Comparison of ENCODE assay signal across 1 cellular context in the genomic region with DNA sequence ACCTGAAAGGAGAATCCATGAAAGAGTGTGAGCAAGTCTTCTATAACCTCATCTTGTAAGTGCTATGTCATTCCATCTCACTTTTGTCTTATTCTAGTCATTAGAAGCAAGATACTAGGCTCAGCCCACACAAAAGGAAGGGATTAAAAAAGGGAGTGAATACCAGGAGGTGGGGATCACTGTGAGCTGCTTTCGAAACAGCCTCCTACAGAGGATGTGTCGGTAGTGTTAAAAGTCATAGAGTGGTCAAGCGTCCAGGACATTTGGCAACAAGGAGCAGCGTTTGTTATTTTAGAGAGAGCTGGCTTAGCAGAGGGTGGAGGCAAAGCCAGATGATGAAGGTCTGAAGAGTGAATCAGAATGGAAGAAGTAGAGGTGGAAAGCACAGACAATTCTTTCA.
TF ChIP-seq lines count a peak whose summit lies in the region.

No MANE protein-coding gene starts in this region.

TF ChIP-seq in IMR-90, 13 proteins besides CTCF, POLR2A, EP300 and RAD21:
- TF ChIP-seq FOS (IDR thresholded peaks at IDR 0.05; ENCODE audit: low read depth, low read length), result 0 out of 2 replicates have a peak, but pooled peaks have one; percentile 12
- peak; percentile 81 for TF ChIP-seq CEBPB (IDR thresholded peaks at IDR 0.05; ENCODE audit: low read depth, low read length)
- no peak for TF ChIP-seq CHD1 (IDR thresholded peaks at IDR 0.05; ENCODE audit: low read depth, low read length)
- TF ChIP-seq SMC3 (IDR thresholded peaks at IDR 0.05; ENCODE audit: low read depth, low read length), result no peak
- TF ChIP-seq RCOR1 (IDR thresholded peaks at IDR 0.05; ENCODE audit: insufficient replicate concordance, low read length), result no peak
